ENCODE assay signal across 23 cellular contexts in genomic region chr5:58074222-58074621, GRCh38.
DNase-seq lines count a peak whose midpoint lies in the region; ATAC-seq and TF ChIP-seq lines count a peak whose summit lies in the region.
"Had no signal": no experiment of that assay in that cellular context is flagged by ENCODE, and none has a peak within 500 bp of the region (broad histone marks: within the 10 kb centered on the region; RNA-seq: fewer than 3 reads in every experiment).

No MANE protein-coding gene starts in this region.

- no peak overlapping the region for H2AFZ ChIP-seq in MM.1S (ENCODE audit: low read length)

- no peaks in the 10 kb centered on the region for H3K27me3 ChIP-seq in heart left ventricle
- H3K27me3 ChIP-seq in MM.1S (replicated peaks; ENCODE audit: insufficient read depth, low read length) = no peaks in the 10 kb centered on the region
- H3K27me3 ChIP-seq in dorsolateral prefrontal cortex = no peaks in the 10 kb centered on the region

- H3F3A ChIP-seq in MM.1S (ENCODE audit: insufficient read depth, low read length) = peaks cover 14% of the 10 kb centered on the region

- H3K27ac ChIP-seq in heart left ventricle = peak overlapping the region in 8 of 12 donors; percentile 2 to 84 (median 78)
- no peak overlapping the region for H3K27ac ChIP-seq in MM.1S (ENCODE audit: low read length)
- no peak overlapping the region for H3K27ac ChIP-seq in dorsolateral prefrontal cortex

- no peak for TF ChIP-seq POLR2A in heart left ventricle (IDR thresholded peaks at IDR 0.05)

- no peaks in the 10 kb centered on the region for H3K79me2 ChIP-seq in MM.1S (ENCODE audit: low read length)

- H3K4me1 ChIP-seq in heart left ventricle (peaks cover 6 to 81% (median 63%) of the 10 kb centered on the region in 12 donors), MM.1S (ENCODE audit: low read length) (peaks cover 32% of the 10 kb centered on the region)

- H3K4me3 ChIP-seq in heart left ventricle (no peak overlapping the region), MM.1S (ENCODE audit: low read length) (no peak overlapping the region), dorsolateral prefrontal cortex (no peak overlapping the region)

- H3K36me3 ChIP-seq in heart left ventricle = no peaks in the 10 kb centered on the region
- no peaks in the 10 kb centered on the region for H3K36me3 ChIP-seq in MM.1S (replicated peaks; ENCODE audit: insufficient read depth, low read length)

- DNase-seq in heart left ventricle = no peak
- no peak for DNase-seq in Right ventricle myocardium superior
- peak; percentile 3 for DNase-seq in MM.1S
- DNase-seq in left colon = no peak
- DNase-seq in A172 (ENCODE audit: low spot score) = no peak
- DNase-seq in NCI-H1048 (lab: John Stamatoyannopoulos, UW) = no peak
- no peak for DNase-seq in hypothalamus (lab: John Stamatoyannopoulos, UW)
- DNase-seq in dorsolateral prefrontal cortex = no peak
- DNase-seq: 8988T, DMS53, GDM1, GOT3, KBM-7, NCI-H1105 treated with DMSO at 0.1 percent for 48 hours, NCI-H2029 treated with DMSO at 0.1 percent for 48 hours, NCI-H2171, NCI-H345, NCI-H524 treated with DMSO at 0.1 percent for 48 hours, OCI-M1, RPMI8226, SIG-M5, SK-N-SH had no signal

- TF ChIP-seq CTCF in heart left ventricle (IDR thresholded peaks at IDR 0.05) = no peak
- TF ChIP-seq CTCF in MM.1S (IDR thresholded peaks at IDR 0.05; ENCODE audit: low read length) = no peak
- no peak for TF ChIP-seq CTCF in dorsolateral prefrontal cortex (IDR thresholded peaks at IDR 0.05 in 54 of 56, conservative IDR thresholded peaks at IDR 0.05 in 2 of 56; ENCODE audit: low read depth in 1 of 56, partially characterized antibody in 56 of 56)

- H3K9me2 ChIP-seq in MM.1S (replicated peaks; ENCODE audit: insufficient read depth, low read length) = no peaks in the 10 kb centered on the region
- H3K9me2 ChIP-seq: SK-N-SH had no signal

- no peaks in the 10 kb centered on the region for H3K9me3 ChIP-seq in heart left ventricle
- no peaks in the 10 kb centered on the region for H3K9me3 ChIP-seq in MM.1S (replicated peaks; ENCODE audit: insufficient read depth, low read length)
- H3K9me3 ChIP-seq: SK-N-SH had no signal

- ATAC-seq in heart left ventricle (no peak), Right ventricle myocardium superior (ENCODE audit: poor library complexity) (no peak), left colon (peak; percentile 81)
- ATAC-seq: HCT116 had no signal

- 65 to 72% (median 70%) methylated on average over 4 of the region's 4 CpGs for WGBS in heart left ventricle, 4 donors

- intact Hi-C loops in heart left ventricle (cut with DNase I) = loop anchor here (5.0 to 10.0 kb wide), 11 partner anchors 53 to 383 kb away; no protein-coding TSS in a partner anchor
- intact Hi-C loops in Right ventricle myocardium superior (cut with DNase I) = loop anchor here (10.0 kb wide), 1 partner anchor 381 kb away; no protein-coding TSS in a partner anchor
- intact Hi-C loops in left colon (cut with DNase I, micrococcal nuclease) = no loop called here
- intact Hi-C loops in dorsolateral prefrontal cortex (cut with DNase I) = no loop called here

- no peak overlapping the region for H3K4me2 ChIP-seq in MM.1S (ENCODE audit: low read depth, low read length)
- H3K4me2 ChIP-seq: SK-N-SH had no signal

- H3K9ac ChIP-seq in MM.1S (ENCODE audit: low read length) = no peak overlapping the region
- H3K9ac ChIP-seq: SK-N-SH had no signal

- no peaks in the 10 kb centered on the region for H4K20me1 ChIP-seq in MM.1S (ENCODE audit: insufficient read depth, low read length)

Comparison
In these comparisons a context has a peak if more than half of its experiments do, and no peak if none do; other contexts are left out.
1. H3K27ac ChIP-seq: peak in heart left ventricle (8 of 12); none in MM.1S (single experiment) and dorsolateral prefrontal cortex (0 of 59).
2. intact Hi-C loops: an anchor here in heart left ventricle (5.0 to 10.0 kb wide) and Right ventricle myocardium superior (10.0 kb wide); none called in left colon and dorsolateral prefrontal cortex.